In genomic region chr4:54099959-54100606, GRCh38 we compare ENCODE assay signal across 10 cellular contexts. TPM values are rescaled to one million over a fixed set of nuclear protein-coding genes. Genes with fewer than 3 reads are reported as not detected.
A peak's percentile ranks its signal among the peaks of the same experiment; 100 is the strongest.
DNase-seq lines count a peak whose midpoint lies in the region; ATAC-seq and TF ChIP-seq lines count a peak whose summit lies in the region.
"Had no signal": no experiment of that assay in that cellular context is flagged by ENCODE, and none has a peak within 500 bp of the region (broad histone marks: within the 10 kb centered on the region; RNA-seq: fewer than 3 reads in every experiment).

Gene GSX2, plus strand, starts transcription at chr4:54100163. Its CDS starts 182 bp downstream, at chr4:54100345.

- peak within 1 kb of the TSS; percentile 46 to 81 (median 72) for H3K4me3 Mint-ChIP-seq in naive thymus-derived CD4-positive, alpha-beta T cell

- CTCF ChIA-PET in naive thymus-derived CD4-positive, alpha-beta T cell (lab: Charles Lee): no interaction called here

- peaks cover 100% of the 10 kb centered on the region for H3K27me3 ChIP-seq in HUES48 (ENCODE audit: control insufficient read depth, insufficient read depth, low read length)
- peaks cover 22 to 46% of the 10 kb centered on the region in 2 donors for H3K27me3 ChIP-seq in naive thymus-derived CD4-positive, alpha-beta T cell (ENCODE audit: control insufficient read depth in 2 of 2, insufficient read depth in 2 of 2, low read length in 2 of 2)

- peaks cover 0 to 2% (median 0%) of the 10 kb centered on the region in 11 donors for H3K9me3 Mint-ChIP-seq in naive thymus-derived CD4-positive, alpha-beta T cell

- H3K4me3 ChIP-seq in HUES48 (ENCODE audit: low read depth, low read length): peak within 1 kb of the TSS; percentile 51
- H3K4me3 ChIP-seq in naive thymus-derived CD4-positive, alpha-beta T cell (ENCODE audit: low read length): peak within 1 kb of the TSS; percentile 38

- no peaks in the 10 kb centered on the region for H3K9me3 ChIP-seq in HUES48 (ENCODE audit: control insufficient read depth, insufficient read depth, low read length)
- no peaks in the 10 kb centered on the region for H3K9me3 ChIP-seq in naive thymus-derived CD4-positive, alpha-beta T cell (ENCODE audit: control insufficient read depth in 2 of 3, low read length in 3 of 3)

- H3K27ac ChIP-seq in HUES48 (ENCODE audit: low read depth, low read length): no peak within 1 kb of the TSS
- no peak within 1 kb of the TSS for H3K27ac ChIP-seq in naive thymus-derived CD4-positive, alpha-beta T cell (ENCODE audit: low read depth, low read length)

- intact Hi-C loops in naive thymus-derived CD4-positive, alpha-beta T cell (cut with micrococcal nuclease): loop anchor here (2.0 to 10.0 kb wide), 5 partner anchors 133 to 905 kb away; partner anchors contain the start of gene SCFD2 (in 1 of the 2)
- intact Hi-C loops in left colon (cut with DNase I, micrococcal nuclease): no loop called here

- H3K4me1 Mint-ChIP-seq in naive thymus-derived CD4-positive, alpha-beta T cell: peaks cover 19 to 50% (median 33%) of the 10 kb centered on the region in 7 donors

- POLR2A ChIA-PET in naive thymus-derived CD4-positive, alpha-beta T cell (lab: Charles Lee): no interaction called here

- no peaks in the 10 kb centered on the region for H3K36me3 ChIP-seq in HUES48 (ENCODE audit: control insufficient read depth, insufficient read depth, low read length)
- no peaks in the 10 kb centered on the region for H3K36me3 ChIP-seq in naive thymus-derived CD4-positive, alpha-beta T cell (ENCODE audit: control insufficient read depth in 2 of 3, insufficient read depth in 3 of 3, low read length in 3 of 3)

- H3K27ac Mint-ChIP-seq in naive thymus-derived CD4-positive, alpha-beta T cell: peak within 1 kb of the TSS in 2 of 9 donors; percentile 38 to 56

- no peak within 1 kb of the TSS for H3K9ac ChIP-seq in HUES48 (ENCODE audit: low read depth, low read length)

- peaks cover 82% of the 10 kb centered on the region for H3K4me1 ChIP-seq in HUES48 (ENCODE audit: control insufficient read depth, insufficient read depth, low read length)
- peaks cover 20 to 24% of the 10 kb centered on the region in 2 donors for H3K4me1 ChIP-seq in naive thymus-derived CD4-positive, alpha-beta T cell (ENCODE audit: control insufficient read depth in 2 of 2, insufficient read depth in 2 of 2, low read length in 2 of 2)

- DNase-seq in AG20443 (ENCODE audit: low spot score): peak; percentile 65
- DNase-seq in dermis blood vessel endothelial cell: peak; percentile 10
- DNase-seq in naive thymus-derived CD4-positive, alpha-beta T cell: no peak
- DNase-seq in HUDEP-2 (lab: John Stamatoyannopoulos, UW; ENCODE audit: unreplicated experiment in 76 of 76): no peak
- no peak for DNase-seq in NCI-H2171 treated with DMSO at 0.1 percent for 48 hours (lab: John Stamatoyannopoulos, UW)
- DNase-seq in left colon: no peak
- no peak for DNase-seq in erythroblast (lab: John Stamatoyannopoulos, UW)

- H3K27me3 Mint-ChIP-seq in naive thymus-derived CD4-positive, alpha-beta T cell: peaks cover 79 to 93% (median 88%) of the 10 kb centered on the region in 5 donors

- ATAC-seq in naive thymus-derived CD4-positive, alpha-beta T cell: peak; percentile 17
- no peak for ATAC-seq in left colon

- no peak for TF ChIP-seq POLR2A in erythroblast (IDR thresholded peaks at IDR 0.05; ENCODE audit: low read length)

- peaks cover 0 to 12% (median 0%) of the 10 kb centered on the region in 5 donors for H3K36me3 Mint-ChIP-seq in naive thymus-derived CD4-positive, alpha-beta T cell

RNA-seq across cellular contexts. Expression of gene GSX2, which starts in this region (rescaled TPM):
- 0.33 TPM in 1 of 2 replicates, not detected in the other for total RNA-seq in dermis blood vessel endothelial cell
- not detected for total RNA-seq in naive thymus-derived CD4-positive, alpha-beta T cell
- not detected for polyA plus RNA-seq in naive thymus-derived CD4-positive, alpha-beta T cell
- not detected for total RNA-seq in left colon
- total RNA-seq: lung microvascular endothelial cell; T-helper 2 cell treated with Interferon-gamma antibody and Interleukin-4, amounts not matched to agents 100 ng/mL and 5 ng/mL, for 36 hours had no signal

Comparison
In these comparisons a context has a peak if more than half of its experiments do, and no peak if none do; other contexts are left out.
1. Peak in DNase-seq in dermis blood vessel endothelial cell; RNA of the gene not detected or under 1 TPM.
2. Peak in ATAC-seq and H3K4me3 ChIP-seq in naive thymus-derived CD4-positive, alpha-beta T cell; RNA of the gene not detected or under 1 TPM.
3. intact Hi-C loops: an anchor here in naive thymus-derived CD4-positive, alpha-beta T cell (2.0 to 10.0 kb wide); none called in left colon.